In genomic region chr2:191441761-191442160, GRCh38 we compare ENCODE assay signal across 13 cellular contexts.
A peak's percentile ranks its signal among the peaks of the same experiment; 100 is the strongest.
DNase-seq lines count a peak whose midpoint lies in the region; ATAC-seq and TF ChIP-seq lines count a peak whose summit lies in the region.
"Had no signal": no experiment of that assay in that cellular context is flagged by ENCODE, and none has a peak within 500 bp of the region (broad histone marks: within the 10 kb centered on the region; RNA-seq: fewer than 3 reads in every experiment).

No MANE protein-coding gene starts in this region.

- DNase-seq in AG10803 (ENCODE audit: low read depth) (peak; percentile 88), MG63 (peak; percentile 53), fibroblast of lung (ENCODE audit: low read depth in 2 of 2) (peak; percentile 10 to 65), osteocyte (ENCODE audit: extremely low spot score, unreplicated experiment) (no peak), H4 (ENCODE audit: low spot score) (no peak), middle frontal gyrus (ENCODE audit: extremely low spot score, low spot score) (no peak)
- no peak for DNase-seq in activated CD4-positive, alpha-beta T cell treated with anti-CD3 and anti-CD28 coated beads for 4 hours
- DNase-seq: activated effector memory CD4-positive, alpha-beta T cell treated with anti-CD3 and anti-CD28 coated beads, Interleukin-2, amount 50 U/mL, for 16 hours; CD8-positive, alpha-beta T cell; cortex of kidney had no signal

- H3K79me2 ChIP-seq in fibroblast of lung (ENCODE audit: control insufficient read depth, insufficient read depth, low read length): no peaks in the 10 kb centered on the region

- H3K4me3 ChIP-seq in AG10803 (ENCODE audit: low read length) (no peak overlapping the region), MG63 (no peak overlapping the region), fibroblast of lung (replicated peaks in 1 of 4; ENCODE audit: control extremely low read depth in 1 of 4, insufficient read depth in 1 of 4, low read depth in 3 of 4, low read length in 4 of 4) (no peak overlapping the region)
- H3K4me3 ChIP-seq: GM12878 had no signal

- no peak overlapping the region for H3K4me3 Mint-ChIP-seq in osteocyte (ENCODE audit: unreplicated experiment)
- H3K4me3 Mint-ChIP-seq: CD8-positive, alpha-beta T cell; memory B cell had no signal

- peak overlapping the region; percentile 21 for H3K4me2 ChIP-seq in fibroblast of lung (ENCODE audit: extremely low read depth, insufficient read depth, low read length)

- no peak overlapping the region for H3K9ac ChIP-seq in fibroblast of lung (ENCODE audit: insufficient read depth, low read length)

- ATAC-seq in GM19023 (IDR thresholded peaks at IDR 0.05; ENCODE audit: unreplicated experiment): no peak
- ATAC-seq: CD8-positive, alpha-beta T cell; GM12878 had no signal

- no peaks in the 10 kb centered on the region for H3K27me3 ChIP-seq in MG63
- H3K27me3 ChIP-seq in fibroblast of lung (ENCODE audit: control insufficient read depth, insufficient read depth, low read length): no peaks in the 10 kb centered on the region

- no peaks in the 10 kb centered on the region for H3K9me3 ChIP-seq in MG63
- no peaks in the 10 kb centered on the region for H3K9me3 ChIP-seq in fibroblast of lung (ENCODE audit: control insufficient read depth, insufficient read depth, low read depth, low read length)

- no peak overlapping the region for H2AFZ ChIP-seq in fibroblast of lung (ENCODE audit: low read length)

- TF ChIP-seq CTCF in AG10803 (conservative IDR thresholded peaks at IDR 0.05; ENCODE audit: low read length) (no peak), fibroblast of lung (conservative IDR thresholded peaks at IDR 0.05 in 1 of 2, IDR thresholded peaks at IDR 0.05 in 1 of 2; ENCODE audit: low read depth in 1 of 2, low read length in 2 of 2) (no peak), osteocyte (IDR thresholded peaks at IDR 0.05) (no peak)

- no peaks in the 10 kb centered on the region for H4K20me1 ChIP-seq in fibroblast of lung (ENCODE audit: control insufficient read depth, extremely low read depth, insufficient read depth, low read length)

- peak overlapping the region; percentile 54 for H3K27ac Mint-ChIP-seq in osteocyte (ENCODE audit: unreplicated experiment)
- H3K27ac Mint-ChIP-seq: CD8-positive, alpha-beta T cell; memory B cell had no signal

- H3K27me3 Mint-ChIP-seq in osteocyte (ENCODE audit: unreplicated experiment): no peaks in the 10 kb centered on the region

- H3K36me3 Mint-ChIP-seq in osteocyte (ENCODE audit: unreplicated experiment): no peaks in the 10 kb centered on the region
- H3K36me3 Mint-ChIP-seq: CD8-positive, alpha-beta T cell; memory B cell had no signal

- H3K4me1 ChIP-seq in fibroblast of lung (ENCODE audit: control insufficient read depth, extremely low read depth, insufficient read depth, low read length): no peaks in the 10 kb centered on the region

- H3K4me1 Mint-ChIP-seq in osteocyte (ENCODE audit: unreplicated experiment): peaks cover 15% of the 10 kb centered on the region

- H3K9me3 Mint-ChIP-seq in osteocyte (ENCODE audit: unreplicated experiment): no peaks in the 10 kb centered on the region
- H3K9me3 Mint-ChIP-seq: CD8-positive, alpha-beta T cell; memory B cell had no signal

- no peaks in the 10 kb centered on the region for H3K36me3 ChIP-seq in MG63
- no peaks in the 10 kb centered on the region for H3K36me3 ChIP-seq in fibroblast of lung (ENCODE audit: control insufficient read depth, insufficient read depth, low read length)

- no peak overlapping the region for H3K27ac ChIP-seq in fibroblast of lung (ENCODE audit: insufficient read depth, low read length)

Comparison
In these comparisons a context has a peak if more than half of its experiments do, and no peak if none do; other contexts are left out.
1. DNase-seq: peak in AG10803 (single experiment), MG63 (single experiment) and fibroblast of lung (2 of 2); none in osteocyte (single experiment), H4 (single experiment), activated CD4-positive, alpha-beta T cell treated with anti-CD3 and anti-CD28 coated beads for 4 hours (0 of 2) and middle frontal gyrus (single experiment).